Comparison of ENCODE assay signal across 9 cellular contexts in genomic region chr17:57459286-57459915, GRCh38.
A peak's percentile ranks its signal among the peaks of the same experiment; 100 is the strongest.
DNase-seq lines count a peak whose midpoint lies in the region; ATAC-seq and TF ChIP-seq lines count a peak whose summit lies in the region.
"Had no signal": no experiment of that assay in that cellular context is flagged by ENCODE, and none has a peak within 500 bp of the region (broad histone marks: within the 10 kb centered on the region; RNA-seq: fewer than 3 reads in every experiment).

No MANE protein-coding gene starts in this region.

- peak overlapping the region; percentile 42 for H3K27ac Mint-ChIP-seq in Calu3 (ENCODE audit: unreplicated experiment)

- TF ChIP-seq CTCF in Calu3 (IDR thresholded peaks at IDR 0.05; ENCODE audit: unreplicated experiment) = no peak

- H3K9me3 Mint-ChIP-seq in Calu3 (ENCODE audit: low read depth, unreplicated experiment) = no peaks in the 10 kb centered on the region

- H3K27me3 Mint-ChIP-seq in Calu3 (ENCODE audit: unreplicated experiment) = no peaks in the 10 kb centered on the region

- peak; percentile 23 for DNase-seq in Calu3
- peak; percentile 86 for DNase-seq in H4 (ENCODE audit: low spot score)
- DNase-seq in T1000 (lab: John Stamatoyannopoulos, UW) = peak; percentile 55
- DNase-seq in islet precursor cell = peak; percentile 84
- DNase-seq: small intestine had no signal

- CTCF ChIA-PET in Calu3 (lab: Charles Lee) = no interaction called here

- H3K4me3 Mint-ChIP-seq in Calu3 (ENCODE audit: low read depth, unreplicated experiment) = no peak overlapping the region

- ATAC-seq in HG02884 (IDR thresholded peaks at IDR 0.05; ENCODE audit: unreplicated experiment) (no peak), HG03159 (IDR thresholded peaks at IDR 0.05; ENCODE audit: unreplicated experiment) (no peak), HG03095 (IDR thresholded peaks at IDR 0.05; ENCODE audit: unreplicated experiment) (no peak), HG03432 (IDR thresholded peaks at IDR 0.05; ENCODE audit: unreplicated experiment) (no peak)

- peaks cover 35% of the 10 kb centered on the region for H3K4me1 Mint-ChIP-seq in Calu3 (ENCODE audit: low read depth, unreplicated experiment)

- intact Hi-C loops in Calu3 (cut with micrococcal nuclease; ENCODE audit: unreplicated experiment) = no loop called here

- BruUV-seq in Calu3 (replicated peaks; lab: Mats Ljungman, UMichigan) = no TSS peak

- peaks cover 6% of the 10 kb centered on the region for H3K36me3 Mint-ChIP-seq in Calu3 (ENCODE audit: insufficient read depth, unreplicated experiment)

Comparison
In these comparisons a context has a peak if more than half of its experiments do, and no peak if none do; other contexts are left out.
1. DNase-seq: peak in every context shown above with its lines; median percentile 86 in H4; 84 in islet precursor cell; 55 in T1000; 23 in Calu3.